ENCODE assay signal across 8 cellular contexts in genomic region chr12:57456145-57456700, GRCh38. TPM values are rescaled to one million over a fixed set of nuclear protein-coding genes. Genes with fewer than 3 reads are reported as not detected.
DNase-seq lines count a peak whose midpoint lies in the region; ATAC-seq lines count a peak whose summit lies in the region.

No MANE protein-coding gene starts in this region.

- peak; percentile 35 for ATAC-seq in stimulated activated naive B cell treated with anti-CD40 and anti-IgM and Interleukin-4, amounts not matched to agents 10 μg/mL and 1 μg/mL and 100 μg/mL, for 72 hours (replicated peaks)
- ATAC-seq in GM18520 (IDR thresholded peaks at IDR 0.05; ENCODE audit: unreplicated experiment): no peak

- peaks cover 0 to 8% of the 10 kb centered on the region in 2 donors for H3K36me3 Mint-ChIP-seq in stimulated activated naive B cell treated with anti-CD40 and anti-IgM and Interleukin-4, amounts not matched to agents 10 μg/mL and 1 μg/mL and 100 μg/mL, for 72 hours

- H3K27me3 ChIP-seq in iPS-18a (ENCODE audit: control insufficient read depth, insufficient read depth, low read length): no peaks in the 10 kb centered on the region

- H3K4me1 Mint-ChIP-seq in stimulated activated naive B cell treated with anti-CD40 and anti-IgM and Interleukin-4, amounts not matched to agents 10 μg/mL and 1 μg/mL and 100 μg/mL, for 72 hours: peaks cover 52 to 83% of the 10 kb centered on the region in 2 donors

- H3K9me3 Mint-ChIP-seq in stimulated activated naive B cell treated with anti-CD40 and anti-IgM and Interleukin-4, amounts not matched to agents 10 μg/mL and 1 μg/mL and 100 μg/mL, for 72 hours: no peaks in the 10 kb centered on the region

- H3K27me3 Mint-ChIP-seq in stimulated activated naive B cell treated with anti-CD40 and anti-IgM and Interleukin-4, amounts not matched to agents 10 μg/mL and 1 μg/mL and 100 μg/mL, for 72 hours: no peaks in the 10 kb centered on the region

- peaks cover 34% of the 10 kb centered on the region for H3K4me1 ChIP-seq in iPS-18a (ENCODE audit: control insufficient read depth, low read depth, low read length)

- H3K27ac Mint-ChIP-seq in stimulated activated naive B cell treated with anti-CD40 and anti-IgM and Interleukin-4, amounts not matched to agents 10 μg/mL and 1 μg/mL and 100 μg/mL, for 72 hours: peak overlapping the region; percentile 81

- H3K9ac ChIP-seq in iPS-18a (ENCODE audit: low read length): peak overlapping the region; percentile 30

- H3K4me3 ChIP-seq in iPS-18a (ENCODE audit: low read length): peak overlapping the region; percentile 65

- H3K36me3 ChIP-seq in iPS-18a (ENCODE audit: control insufficient read depth, low read depth, low read length): no peaks in the 10 kb centered on the region

- DNase-seq in EL (peak; percentile 51), H4 (ENCODE audit: low spot score) (peak; percentile 77), NCI-H69 (lab: John Stamatoyannopoulos, UW) (peak; percentile 79), HPDE6-E6E7 (ENCODE audit: extremely low spot score) (no peak)
- DNase-seq in activated naive CD4-positive, alpha-beta T cell treated with Interleukin-2 at 50 U/mL for 16 hours: peak; percentile 38
- peak; percentile 65 for DNase-seq in stimulated activated naive B cell treated with anti-CD40 and anti-IgM and Interleukin-4, amounts not matched to agents 10 μg/mL and 1 μg/mL and 100 μg/mL, for 72 hours

- H3K4me3 Mint-ChIP-seq in stimulated activated naive B cell treated with anti-CD40 and anti-IgM and Interleukin-4, amounts not matched to agents 10 μg/mL and 1 μg/mL and 100 μg/mL, for 72 hours: peak overlapping the region; percentile 90

- no peaks in the 10 kb centered on the region for H3K9me3 ChIP-seq in iPS-18a (ENCODE audit: control insufficient read depth, low read depth, low read length)

- H3K27ac ChIP-seq in iPS-18a (ENCODE audit: low read length): no peak overlapping the region

RNA-seq across cellular contexts. Expression of gene INHBE, which starts 1.1 kb away (rescaled TPM):
- 16.1 and 24.8 TPM in 2 replicates for total RNA-seq in H4 (2014; rRNA removed; shearing (Covaris generic))

RNA-seq across cellular contexts. Expression of gene GLI1, which starts 3.4 kb away (rescaled TPM):
- total RNA-seq in H4 (2014; rRNA removed; shearing (Covaris generic)): 5.7 and 6.3 TPM in 2 replicates

RNA-seq across cellular contexts. Expression of gene INHBC, which starts 21.6 kb away (rescaled TPM):
- total RNA-seq in H4 (2014; rRNA removed; shearing (Covaris generic)): not detected in 2 replicates

RNA-seq across cellular contexts. Expression of gene ARHGAP9, which starts 23.4 kb away (rescaled TPM):
- total RNA-seq in H4 (2014; rRNA removed; shearing (Covaris generic)): not detected in 2 replicates

RNA-seq across cellular contexts. Expression of gene R3HDM2, which starts 25.4 kb away (rescaled TPM):
- 9.5 and 12.3 TPM in 2 replicates for total RNA-seq in H4 (2014; rRNA removed; shearing (Covaris generic))
